ENCODE assay signal across 9 cellular contexts in the genomic region with DNA sequence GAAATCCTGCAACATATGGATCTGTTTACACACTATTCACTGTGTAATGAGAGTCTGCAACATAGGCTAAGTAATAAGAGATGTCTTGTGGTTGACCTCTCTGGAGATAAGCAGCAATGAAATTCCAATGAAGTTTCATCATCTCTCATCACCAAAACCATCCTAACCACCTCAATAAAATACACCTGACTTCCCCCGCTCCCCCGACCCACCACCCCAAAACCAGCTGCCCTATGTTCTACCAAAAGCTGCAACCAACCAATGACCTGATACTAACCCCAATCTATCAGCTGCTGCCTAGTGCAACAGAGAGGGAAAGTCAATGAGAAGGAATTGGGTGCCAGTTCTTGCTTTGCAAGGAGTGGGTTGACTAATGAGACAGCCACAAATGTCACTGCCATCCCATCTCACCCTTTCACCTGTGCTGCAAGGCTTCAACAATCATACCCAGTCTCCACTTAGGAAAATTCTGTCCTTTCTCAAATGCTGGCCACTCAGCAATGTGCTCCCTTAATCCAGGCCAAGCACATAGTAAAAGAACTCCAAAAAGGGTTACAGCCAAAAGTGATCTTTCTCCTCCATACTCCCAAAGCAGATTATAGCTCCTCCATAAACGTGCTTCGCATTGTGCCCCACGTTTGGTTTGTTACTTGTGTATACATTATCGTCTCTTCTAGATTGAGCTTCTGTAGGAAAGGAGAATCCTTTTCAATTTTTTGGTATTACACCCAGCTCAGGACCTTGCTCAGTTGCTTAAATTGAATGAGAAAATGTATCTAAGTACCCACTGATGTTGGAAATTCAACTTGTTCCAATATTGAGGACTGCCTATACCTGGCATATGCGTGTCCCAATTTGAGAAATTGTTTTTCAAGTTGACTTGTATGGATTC. TPM values are rescaled to one million over a fixed set of nuclear protein-coding genes. Genes with fewer than 3 reads are reported as not detected.
A peak's percentile ranks its signal among the peaks of the same experiment; 100 is the strongest.
DNase-seq lines count a peak whose midpoint lies in the region; ATAC-seq, FAIRE-seq and TF ChIP-seq lines count a peak whose summit lies in the region.
"Had no signal": no experiment of that assay in that cellular context is flagged by ENCODE, and none has a peak within 500 bp of the region (broad histone marks: within the 10 kb centered on the region; RNA-seq: fewer than 3 reads in every experiment).

No MANE protein-coding gene starts in this region.

- DNase-seq in GM12892 (ENCODE audit: insufficient read length) (no peak), amniotic epithelial cell (ENCODE audit: low read depth) (peak; percentile 36), posterior cingulate gyrus (no peak), ascending aorta (ENCODE audit: low spot score in 2 of 2) (no peak), SK-N-DZ (ENCODE audit: low spot score) (no peak), suprapubic skin (ENCODE audit: low spot score in 2 of 2) (no peak)

- peak; percentile 94 for FAIRE-seq in GM12892 (lab: Jason Lieb, UNC)
- FAIRE-seq: TTC549 had no signal

- no peak for TF ChIP-seq CTCF in ascending aorta (IDR thresholded peaks at IDR 0.05)
- TF ChIP-seq CTCF in suprapubic skin (IDR thresholded peaks at IDR 0.05), result no peak

- no peak for TF ChIP-seq EP300 in suprapubic skin (IDR thresholded peaks at IDR 0.05)

- H3K4me1 ChIP-seq in ascending aorta (peaks cover 0 to 9% of the 10 kb centered on the region in 2 donors), suprapubic skin (peaks cover 7% of the 10 kb centered on the region)

- H3K27me3 ChIP-seq in ascending aorta, result no peaks in the 10 kb centered on the region
- no peaks in the 10 kb centered on the region for H3K27me3 ChIP-seq in suprapubic skin

- 95% methylated on average over 7 of the region's 7 CpGs for WGBS in suprapubic skin

- no peak overlapping the region for H3K4me3 ChIP-seq in ascending aorta
- no peak overlapping the region for H3K4me3 ChIP-seq in suprapubic skin

- H3K36me3 ChIP-seq in ascending aorta, result peaks cover 8 to 9% of the 10 kb centered on the region in 2 donors
- peaks cover 2% of the 10 kb centered on the region for H3K36me3 ChIP-seq in suprapubic skin

- peak; percentile 27 for ATAC-seq in GM21360 (IDR thresholded peaks at IDR 0.05; ENCODE audit: unreplicated experiment)
- ATAC-seq in HG03342 (IDR thresholded peaks at IDR 0.05; ENCODE audit: unreplicated experiment), result peak; percentile 28

- H3K27ac ChIP-seq in ascending aorta (no peak overlapping the region), suprapubic skin (no peak overlapping the region)

- H3K9me3 ChIP-seq in ascending aorta (no peaks in the 10 kb centered on the region), suprapubic skin (no peaks in the 10 kb centered on the region)

- TF ChIP-seq POLR2A in GM12892 (IDR thresholded peaks at IDR 0.05; ENCODE audit: low read depth, low read length), result peak; percentile 98
- no peak for TF ChIP-seq POLR2A in suprapubic skin (IDR thresholded peaks at IDR 0.05)

- intact Hi-C loops in posterior cingulate gyrus (cut with DNase I), result no loop called here
- intact Hi-C loops in ascending aorta (cut with DNase I), result no loop called here

RNA-seq across cellular contexts. Expression of gene MRPL39, which starts 29.0 kb away (rescaled TPM):
- polyA plus RNA-seq in GM12892 (2012; ENCODE audit: missing spikeins), result 85.2 TPM
- total RNA-seq in ascending aorta (26.1 TPM), suprapubic skin (10 to 100 TPM; 21.4 to 28.7 (median 23.1) TPM)
- polyA plus RNA-seq in SK-N-DZ (2014; cell fraction: cytosol; rRNA removed), result 53.1 and 67.9 TPM in 2 replicates
- polyA plus RNA-seq in SK-N-DZ (2014; cell fraction: nucleus; rRNA removed), result 21.6 and 37.5 TPM in 2 replicates
